22 cellular contexts compared by ENCODE assay signal in genomic region chr13:48502601-48503319, GRCh38. TPM values are rescaled to one million over a fixed set of nuclear protein-coding genes. Genes with fewer than 3 reads are reported as not detected.
DNase-seq lines count a peak whose midpoint lies in the region; ATAC-seq lines count a peak whose summit lies in the region.
"Had no signal": no experiment of that assay in that cellular context is flagged by ENCODE, and none has a peak within 500 bp of the region (broad histone marks: within the 10 kb centered on the region; RNA-seq: fewer than 3 reads in every experiment).

No MANE protein-coding gene starts in this region.

- no peaks in the 10 kb centered on the region for H3K27me3 ChIP-seq in right cardiac atrium (ENCODE audit: control insufficient read depth, insufficient read depth)
- H3K27me3 ChIP-seq: right atrium auricular region, upper lobe of left lung had no signal

- H3K4me3 Mint-ChIP-seq in effector memory CD8-positive, alpha-beta T cell, result peak overlapping the region; percentile 23 to 29
- H3K4me3 Mint-ChIP-seq: activated T-cell treated with anti-CD3 and anti-CD28 coated beads, Interleukin-2, amount 50 U/mL, for 4 hours; HFFc6; nephron progenitor cell had no signal

- peaks cover 70 to 76% of the 10 kb centered on the region in 2 donors for H3K4me1 Mint-ChIP-seq in effector memory CD8-positive, alpha-beta T cell (ENCODE audit: low read depth in 2 of 2)
- H3K4me1 Mint-ChIP-seq: nephron progenitor cell had no signal

- peak overlapping the region; percentile 63 to 95 for H3K27ac Mint-ChIP-seq in effector memory CD8-positive, alpha-beta T cell
- H3K27ac Mint-ChIP-seq: HFFc6, nephron progenitor cell had no signal

- H3K4me1 ChIP-seq in right cardiac atrium (ENCODE audit: control insufficient read depth, insufficient read depth, low read length), result peaks cover 4% of the 10 kb centered on the region
- H3K4me1 ChIP-seq: parathyroid adenoma had no signal

- H3K27ac ChIP-seq in right cardiac atrium (ENCODE audit: low read length), result no peak overlapping the region
- H3K27ac ChIP-seq: GM23248, parathyroid adenoma, right atrium auricular region, upper lobe of left lung had no signal

- peaks cover 18% of the 10 kb centered on the region for H3K36me3 Mint-ChIP-seq in effector memory CD8-positive, alpha-beta T cell (ENCODE audit: insufficient read depth)

- H3K4me3 ChIP-seq in right cardiac atrium (ENCODE audit: low read length), result no peak overlapping the region
- H3K4me3 ChIP-seq: GM23248, right atrium auricular region, upper lobe of left lung had no signal

- DNase-seq in right cardiac atrium (peak in 2 of 3 donors; percentile 49 to 54), cardiac septum (ENCODE audit: low spot score) (no peak), M059J (ENCODE audit: low read depth) (peak; percentile 24)
- no peak for DNase-seq in effector memory CD8-positive, alpha-beta T cell
- DNase-seq in stimulated activated naive CD4-positive, alpha-beta T cell (lab: John Stamatoyannopoulos, UW), result no peak
- DNase-seq: activated T-cell treated with anti-CD3 and anti-CD28 coated beads, Interleukin-2, amount 50 U/mL, for 4 hours; DMS79 treated with DMSO at 0.1 percent for 48 hours; effector CD8-positive, alpha-beta T cell; GM23248; head of caudate nucleus; HFFc6; kidney; NCI-H1092 treated with DMSO at 0.1 percent for 48 hours; NCI-H187 treated with DMSO at 0.1 percent for 48 hours; NCI-H69; nephron progenitor cell; stimulated activated CD4-positive, alpha-beta T cell treated with anti-CD3 and anti-CD28 coated beads, Interleukin-2, amount 100 ng/mL, for 24 hours had no signal

- WGBS in right cardiac atrium, result 80% methylated on average over 19 of the region's 19 CpGs

- H3K9me3 ChIP-seq in right cardiac atrium (ENCODE audit: control insufficient read depth, low read length), result no peaks in the 10 kb centered on the region
- H3K9me3 ChIP-seq: right atrium auricular region, upper lobe of left lung had no signal

- intact Hi-C loops in right cardiac atrium (cut with DNase I) (no loop called here), cardiac septum (cut with DNase I) (no loop called here)

- H3K27me3 Mint-ChIP-seq in effector memory CD8-positive, alpha-beta T cell, result no peaks in the 10 kb centered on the region

- peak in 1 of 2 donors; percentile 16 for ATAC-seq in right cardiac atrium
- no peak for ATAC-seq in effector memory CD8-positive, alpha-beta T cell (replicated peaks)
- no peak for ATAC-seq in GM21526 (IDR thresholded peaks at IDR 0.05; ENCODE audit: low FRiP score, unreplicated experiment)
- no peak for ATAC-seq in GM18868 (IDR thresholded peaks at IDR 0.05; ENCODE audit: unreplicated experiment)
- ATAC-seq: activated T-cell treated with anti-CD3 and anti-CD28 coated beads, Interleukin-2, amount 50 U/mL, for 4 hours had no signal

- no peaks in the 10 kb centered on the region for H3K9me3 Mint-ChIP-seq in effector memory CD8-positive, alpha-beta T cell
- H3K9me3 Mint-ChIP-seq: activated T-cell treated with anti-CD3 and anti-CD28 coated beads, Interleukin-2, amount 50 U/mL, for 4 hours; HFFc6; nephron progenitor cell had no signal

RNA-seq across cellular contexts. Expression of gene RCBTB2, which starts 30.1 kb away (rescaled TPM):
- 10 to 100 TPM in 3 of 4 donors, 1 to 10 TPM in 1; 9.0 to 17.3 (median 17.0) TPM for total RNA-seq in right cardiac atrium
- 13.9 TPM for polyA plus RNA-seq in right cardiac atrium
- total RNA-seq in cardiac septum, result 8.0 TPM
- 2.7 and 6.0 TPM in 2 replicates for total RNA-seq in M059J (2014; rRNA removed; shearing (Covaris generic))

Comparison
In these comparisons a context has a peak if more than half of its experiments do, and no peak if none do; other contexts are left out.
1. DNase-seq: peak in right cardiac atrium (2 of 3) and M059J (single experiment); none in cardiac septum (single experiment), effector memory CD8-positive, alpha-beta T cell (0 of 3) and stimulated activated naive CD4-positive, alpha-beta T cell (0 of 6).